Comparison of ENCODE assay signal across 8 cellular contexts in the genomic region with DNA sequence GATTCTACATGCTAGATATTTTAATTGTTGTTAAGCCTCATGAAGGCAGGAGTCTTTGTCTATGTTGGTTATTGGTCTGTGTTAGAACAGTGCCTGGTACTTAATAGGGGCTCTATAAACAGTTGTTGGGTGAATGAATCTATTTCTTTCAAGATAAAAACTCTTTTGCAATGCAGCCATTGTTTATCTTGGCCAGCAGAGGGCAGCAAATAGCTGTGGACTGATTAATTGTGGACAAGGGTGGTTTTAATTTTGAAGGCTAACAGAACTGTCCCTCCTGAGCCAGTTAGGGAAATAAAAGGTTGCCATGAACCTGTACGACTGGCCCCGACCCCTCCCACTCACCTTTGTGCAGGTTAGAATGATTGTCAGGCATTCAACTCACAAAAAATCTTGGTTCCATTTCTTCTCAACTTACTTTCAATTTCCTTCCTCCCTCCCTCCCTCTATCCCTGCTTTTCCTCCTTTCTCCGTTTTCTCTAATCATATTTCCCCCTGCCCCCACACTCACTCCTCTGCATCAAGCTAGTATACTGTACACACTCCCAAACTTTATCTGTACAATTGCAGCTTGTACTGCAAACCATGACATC.
DNase-seq lines count a peak whose midpoint lies in the region; ATAC-seq and TF ChIP-seq lines count a peak whose summit lies in the region.

No MANE protein-coding gene starts in this region.

- H3K4me3 ChIP-seq in left lung, result no peak overlapping the region

- H3K9me3 ChIP-seq in left lung, result no peaks in the 10 kb centered on the region

- DNase-seq in activated CD4-positive, CD25-positive, alpha-beta regulatory T cell treated with anti-CD3 and anti-CD28 coated beads, Interleukin-2, amount 50 U/mL, for 16 hours (ENCODE audit: low read depth, low spot score), result peak; percentile 27
- no peak for DNase-seq in activated CD4-positive, CD25-positive, alpha-beta regulatory T cell treated with anti-CD3 and anti-CD28 coated beads, Interleukin-2, amount 50 U/mL, for 72 hours
- DNase-seq in NCI-H128 (lab: John Stamatoyannopoulos, UW; ENCODE audit: unreplicated experiment), result peak; percentile 51
- DNase-seq in T-helper 9 cell, result peak; percentile 19
- DNase-seq in cerebellar cortex (ENCODE audit: low spot score), result peak; percentile 69
- no peak for DNase-seq in left lung
- DNase-seq in stimulated activated CD8-positive, alpha-beta memory T cell treated with anti-CD3 and anti-CD28 coated beads, Interleukin-12 subunit alpha, Interleukin-12 subunit beta, amount 100 ng/mL, for 1 hour (ENCODE audit: low read depth), result peak; percentile 33

- no peak overlapping the region for H3K27ac ChIP-seq in left lung

- TF ChIP-seq CTCF in left lung (IDR thresholded peaks at IDR 0.05), result peak; percentile 74 to 78

- H3K36me3 ChIP-seq in left lung, result no peaks in the 10 kb centered on the region

- intact Hi-C loops in left lung (cut with DNase I), result loop anchor here (5.0 to 10.0 kb wide), 3 partner anchors 226 to 262 kb away; no protein-coding TSS in a partner anchor

- H3K4me1 ChIP-seq in left lung, result peaks cover 0 to 5% of the 10 kb centered on the region in 2 donors

- ATAC-seq in left lung (peak; percentile 44), GM19395 (IDR thresholded peaks at IDR 0.05; ENCODE audit: unreplicated experiment) (no peak)

- no peaks in the 10 kb centered on the region for H3K27me3 ChIP-seq in left lung

Comparison
In these comparisons a context has a peak if more than half of its experiments do, and no peak if none do; other contexts are left out.
1. DNase-seq: peak in activated CD4-positive, CD25-positive, alpha-beta regulatory T cell treated with anti-CD3 and anti-CD28 coated beads, Interleukin-2, amount 50 U/mL, for 16 hours (single experiment), NCI-H128 (single experiment), T-helper 9 cell (single experiment), cerebellar cortex (single experiment) and stimulated activated CD8-positive, alpha-beta memory T cell treated with anti-CD3 and anti-CD28 coated beads, Interleukin-12 subunit alpha, Interleukin-12 subunit beta, amount 100 ng/mL, for 1 hour (single experiment); none in activated CD4-positive, CD25-positive, alpha-beta regulatory T cell treated with anti-CD3 and anti-CD28 coated beads, Interleukin-2, amount 50 U/mL, for 72 hours (single experiment) and left lung (0 of 2).